ENCODE assay signal across 8 cellular contexts in the genomic region with DNA sequence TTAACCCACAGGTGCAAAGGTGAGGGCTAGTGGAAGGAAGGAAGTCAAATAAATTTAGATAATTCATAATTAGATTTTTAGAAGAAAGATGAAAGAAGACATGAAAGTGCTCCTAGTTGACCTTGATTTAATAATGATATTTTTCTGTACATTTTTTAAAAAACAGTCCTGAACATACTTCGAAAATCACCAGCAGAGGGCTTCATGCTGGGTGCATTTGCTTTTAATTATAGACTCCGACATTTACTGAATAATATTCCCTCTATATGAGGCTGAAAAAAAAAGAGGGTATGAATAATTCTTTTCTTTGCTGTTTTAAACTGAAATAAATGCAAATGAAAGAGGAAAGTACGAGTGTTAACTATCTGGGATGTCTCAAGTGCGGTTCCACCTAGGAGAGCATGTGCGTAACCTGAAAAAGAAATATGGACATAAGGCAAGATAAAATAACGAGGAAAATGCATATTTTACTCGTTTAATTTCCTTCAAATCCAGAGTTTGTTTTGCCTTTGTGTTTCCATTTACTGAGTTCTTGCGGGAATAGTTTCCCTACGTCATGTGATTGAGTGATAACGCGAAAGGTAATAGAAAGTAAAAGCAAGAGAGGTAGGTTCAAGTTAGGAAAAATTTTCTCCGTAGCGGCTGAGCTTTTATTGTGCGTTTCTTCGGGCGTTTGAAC. TPM values are rescaled to one million over a fixed set of nuclear protein-coding genes. Genes with fewer than 3 reads are reported as not detected.
DNase-seq lines count a peak whose midpoint lies in the region; ATAC-seq lines count a peak whose summit lies in the region.

No MANE protein-coding gene starts in this region.

- no peaks in the 10 kb centered on the region for H3K4me1 ChIP-seq in urinary bladder (ENCODE audit: insufficient read depth)

- ATAC-seq in GM19452 (IDR thresholded peaks at IDR 0.05; ENCODE audit: unreplicated experiment) (peak; percentile 47), HG03521 (IDR thresholded peaks at IDR 0.05; ENCODE audit: unreplicated experiment) (peak; percentile 25), left colon (peak; percentile 57)
- no peak for ATAC-seq in activated T-helper 17 cell treated with anti-CD3 and anti-CD28 coated beads, Interleukin-2, amount 50 U/mL, for 72 hours (replicated peaks)

- peak overlapping the region; percentile 64 for H3K4me3 Mint-ChIP-seq in activated T-helper 17 cell treated with anti-CD3 and anti-CD28 coated beads, Interleukin-2, amount 50 U/mL, for 72 hours

- intact Hi-C loops in left colon (cut with DNase I, micrococcal nuclease): loop anchor here in 1 of 2 donors (10.0 kb wide), 1 partner anchor 1239 kb away; no protein-coding TSS in a partner anchor

- H3K4me1 Mint-ChIP-seq in activated T-helper 17 cell treated with anti-CD3 and anti-CD28 coated beads, Interleukin-2, amount 50 U/mL, for 72 hours: no peaks in the 10 kb centered on the region

- peaks cover 42% of the 10 kb centered on the region for H3K27me3 Mint-ChIP-seq in activated T-helper 17 cell treated with anti-CD3 and anti-CD28 coated beads, Interleukin-2, amount 50 U/mL, for 72 hours

- WGBS in urinary bladder: 5% methylated on average over 16 of the region's 16 CpGs

- H3K27ac ChIP-seq in urinary bladder (ENCODE audit: low read depth): no peak overlapping the region

- peak overlapping the region; percentile 48 for H3K4me3 ChIP-seq in urinary bladder (ENCODE audit: low read depth, low read length)

- DNase-seq in EL (peak; percentile 0), left colon (no peak), mucosa of gallbladder (ENCODE audit: low spot score) (no peak), HuH-7 (ENCODE audit: low spot score) (no peak)

- H3K36me3 ChIP-seq in urinary bladder (ENCODE audit: insufficient read depth): no peaks in the 10 kb centered on the region

- H3K36me3 Mint-ChIP-seq in activated T-helper 17 cell treated with anti-CD3 and anti-CD28 coated beads, Interleukin-2, amount 50 U/mL, for 72 hours (ENCODE audit: low read depth): no peaks in the 10 kb centered on the region

- H3K9me3 Mint-ChIP-seq in activated T-helper 17 cell treated with anti-CD3 and anti-CD28 coated beads, Interleukin-2, amount 50 U/mL, for 72 hours: no peaks in the 10 kb centered on the region

- no peak overlapping the region for H3K27ac Mint-ChIP-seq in activated T-helper 17 cell treated with anti-CD3 and anti-CD28 coated beads, Interleukin-2, amount 50 U/mL, for 72 hours

RNA-seq across cellular contexts. Expression of a gene that starts 3.1 kb away (rescaled TPM):
- not detected for total RNA-seq in activated T-helper 17 cell treated with anti-CD3 and anti-CD28 coated beads, Interleukin-2, amount 50 U/mL, for 72 hours
- total RNA-seq in left colon: not detected
- 0.48 TPM for total RNA-seq in urinary bladder
- polyA plus RNA-seq in urinary bladder: 0.20 TPM
- total RNA-seq in mucosa of gallbladder: not detected
